Comparison of ENCODE assay signal across 19 cellular contexts in the genomic region with DNA sequence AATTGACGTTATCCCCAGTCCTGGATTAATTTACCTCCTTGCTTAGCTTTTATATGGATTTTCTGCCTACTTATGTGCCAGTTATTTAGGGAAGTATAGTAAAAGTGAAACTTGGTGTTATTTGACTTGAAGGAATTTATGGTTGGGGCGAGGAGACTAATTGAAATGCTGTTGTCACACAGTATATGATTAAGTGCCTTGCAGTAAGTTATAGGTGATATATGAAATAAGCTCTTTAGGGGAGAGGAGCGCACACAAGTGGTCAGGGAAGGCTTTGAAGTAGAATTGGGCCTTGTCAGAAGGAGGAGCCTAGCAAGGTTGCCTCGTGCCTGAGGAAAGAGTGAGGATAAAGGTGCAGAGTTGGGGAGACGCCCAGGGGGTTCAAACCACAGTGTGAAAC. TPM values are rescaled to one million over a fixed set of nuclear protein-coding genes. Genes with fewer than 3 reads are reported as not detected.
DNase-seq lines count a peak whose midpoint lies in the region; ATAC-seq and TF ChIP-seq lines count a peak whose summit lies in the region.
"Had no signal": no experiment of that assay in that cellular context is flagged by ENCODE, and none has a peak within 500 bp of the region (broad histone marks: within the 10 kb centered on the region; RNA-seq: fewer than 3 reads in every experiment).

No MANE protein-coding gene starts in this region.

- no peak for ATAC-seq in SK-N-SH treated with all-trans-retinoic acid at 6 μM for 48 hours
- ATAC-seq: HepG2, psoas muscle, Right ventricle myocardium inferior had no signal

- H2AFZ ChIP-seq in SK-N-SH (ENCODE audit: low read depth) = no peak overlapping the region

- POLR2A ChIA-PET in SK-N-SH (lab: Yijun Ruan, JAX) = interaction anchor here (1.3 kb wide), 1 partner anchor 21 kb away, joined by 4 read pairs; a partner anchor contains a TSS

- no peaks in the 10 kb centered on the region for H4K20me1 ChIP-seq in SK-N-SH (ENCODE audit: insufficient read depth)

- no peak for TF ChIP-seq CTCF in SK-N-SH (IDR thresholded peaks at IDR 0.05)
- TF ChIP-seq CTCF in breast epithelium (IDR thresholded peaks at IDR 0.05) = no peak

- peaks cover 4% of the 10 kb centered on the region in 2 experiments for H3K36me3 ChIP-seq in SK-N-SH (replicated peaks in 1 of 2; ENCODE audit: control insufficient read depth in 1 of 2, insufficient read depth in 2 of 2, low read length in 1 of 2)
- no peaks in the 10 kb centered on the region for H3K36me3 ChIP-seq in breast epithelium

- peaks cover 36% of the 10 kb centered on the region for H3K79me2 ChIP-seq in SK-N-SH (ENCODE audit: insufficient read depth)

- TF ChIP-seq EP300 in SK-N-SH (IDR thresholded peaks at IDR 0.05; ENCODE audit: borderline replicate concordance in 1 of 2, low read depth in 1 of 2, low read length in 1 of 2) = no peak

- H3K9me3 ChIP-seq in SK-N-SH (no peaks in the 10 kb centered on the region), breast epithelium (no peaks in the 10 kb centered on the region)
- H3K9me3 ChIP-seq: psoas muscle had no signal

- CTCF ChIA-PET in SK-N-SH (lab: Yijun Ruan, JAX) = interaction anchor here (0.8 to 2.4 kb wide), 4 partner anchors 14 to 146 kb away, joined by 3 to 8 read pairs (median 3); no protein-coding TSS in a partner anchor

- H3K4me1 ChIP-seq in SK-N-SH (ENCODE audit: control insufficient read depth in 1 of 2, insufficient read depth in 2 of 2, low read depth in 1 of 2, low read length in 1 of 2) (peaks cover 28 to 38% of the 10 kb centered on the region in 2 experiments; a peak in 3 of 4 replicates), breast epithelium (no peaks in the 10 kb centered on the region)
- H3K4me1 ChIP-seq: psoas muscle had no signal

- H3K27ac ChIP-seq in SK-N-SH (ENCODE audit: low read depth in 2 of 2, low read length in 1 of 2) = peak overlapping the region; percentile 78 to 96
- H3K27ac ChIP-seq in breast epithelium = peak overlapping the region; percentile 69 to 85
- H3K27ac ChIP-seq in temporal lobe (ENCODE audit: low read depth, low read length) = peak overlapping the region; percentile 21

- no peak for TF ChIP-seq POLR2A in breast epithelium (IDR thresholded peaks at IDR 0.05)

- 98% methylated on average over 5 of the region's 5 CpGs for WGBS in SK-N-SH (ENCODE audit: low lambda C conversion rate)

- H3F3A ChIP-seq in SK-N-SH (replicated peaks; ENCODE audit: insufficient read depth) = peaks cover 26% of the 10 kb centered on the region

- no peak overlapping the region for H3K9ac ChIP-seq in SK-N-SH

- no peak overlapping the region for H3K4me2 ChIP-seq in SK-N-SH

- no peak for DNase-seq in SK-N-SH
- DNase-seq in NAMALWA (ENCODE audit: low spot score) = peak; percentile 56
- no peak for DNase-seq in breast epithelium (ENCODE audit: low spot score in 2 of 2)
- no peak for DNase-seq in HCEC 1CT
- no peak for DNase-seq in H4 (ENCODE audit: low spot score)
- DNase-seq in stimulated activated CD4-positive, alpha-beta T cell treated with anti-CD3 and anti-CD28 coated beads, Interleukin-1b, Interleukin-23, amount 100 ng/mL, for 48 hours = no peak
- DNase-seq: 8988T; activated CD4-positive, alpha-beta T cell treated with anti-CD3 and anti-CD28 coated beads, Interleukin-2, amount 50 U/mL, for 1 hour; activated naive CD4-positive, alpha-beta T cell treated with anti-CD3 and anti-CD28 coated beads, Interleukin-2, amount 50 U/mL, for 16 hours; CD4-positive, CD25-positive, alpha-beta regulatory T cell; effector CD4-positive, alpha-beta T cell; H9; psoas muscle; substantia nigra; T1000 had no signal

- no peaks in the 10 kb centered on the region for H3K9me2 ChIP-seq in SK-N-SH

- H3K4me3 ChIP-seq in SK-N-SH (ENCODE audit: low read depth in 2 of 2, low read length in 1 of 2) (no peak overlapping the region), breast epithelium (no peak overlapping the region)
- H3K4me3 ChIP-seq: psoas muscle had no signal

- TF ChIP-seq RAD21 in SK-N-SH (IDR thresholded peaks at IDR 0.05; ENCODE audit: low read length) = no peak

- H3K27me3 ChIP-seq in SK-N-SH (ENCODE audit: insufficient read depth) = no peaks in the 10 kb centered on the region
- no peaks in the 10 kb centered on the region for H3K27me3 ChIP-seq in breast epithelium

- intact Hi-C loops in breast epithelium (cut with DNase I; ENCODE audit: low total_unique reads) = no loop called here

TF ChIP-seq in SK-N-SH, 30 proteins besides CTCF, POLR2A, EP300 and RAD21:
- no peak for TF ChIP-seq NFIC (IDR thresholded peaks at IDR 0.05; ENCODE audit: borderline replicate concordance)
- no peak for TF ChIP-seq TAF1 (IDR thresholded peaks at IDR 0.05; ENCODE audit: borderline replicate concordance, low read depth, low read length)
- TF ChIP-seq TEAD4 (IDR thresholded peaks at IDR 0.05; ENCODE audit: borderline replicate concordance, insufficient read depth) = no peak
- no peak for TF ChIP-seq SMC3 (IDR thresholded peaks at IDR 0.05; ENCODE audit: low read depth, low read length)
- TF ChIP-seq MXI1 (IDR thresholded peaks at IDR 0.05; ENCODE audit: low read depth, low read length) = no peak
- no peak for TF ChIP-seq TCF12 (IDR thresholded peaks at IDR 0.05)
- no peak for TF ChIP-seq FOXJ3 (CRISPR knock-in tag; IDR thresholded peaks at IDR 0.05)
- no peak for TF ChIP-seq ELF1 (IDR thresholded peaks at IDR 0.05)
- TF ChIP-seq MEF2A (IDR thresholded peaks at IDR 0.05; ENCODE audit: borderline replicate concordance, low read depth) = no peak
- TF ChIP-seq, protein P1, sequence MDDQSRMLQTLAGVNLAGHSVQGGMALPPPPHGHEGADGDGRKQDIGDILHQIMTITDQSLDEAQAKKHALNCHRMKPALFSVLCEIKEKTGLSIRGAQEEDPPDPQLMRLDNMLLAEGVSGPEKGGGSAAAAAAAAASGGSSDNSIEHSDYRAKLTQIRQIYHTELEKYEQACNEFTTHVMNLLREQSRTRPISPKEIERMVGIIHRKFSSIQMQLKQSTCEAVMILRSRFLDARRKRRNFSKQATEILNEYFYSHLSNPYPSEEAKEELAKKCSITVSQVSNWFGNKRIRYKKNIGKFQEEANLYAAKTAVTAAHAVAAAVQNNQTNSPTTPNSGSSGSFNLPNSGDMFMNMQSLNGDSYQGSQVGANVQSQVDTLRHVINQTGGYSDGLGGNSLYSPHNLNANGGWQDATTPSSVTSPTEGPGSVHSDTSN (IDR thresholded peaks at IDR 0.05) = no peak
- TF ChIP-seq FOXM1 (IDR thresholded peaks at IDR 0.05; ENCODE audit: low read depth) = no peak
TF ChIP-seq in SK-N-SH: peak in this region for 0.

TF ChIP-seq in SK-N-SH treated with all-trans-retinoic acid at 6 μM for 48 hours, 23 proteins besides CTCF, POLR2A, EP300 and RAD21 (continues in another document):
- TF ChIP-seq, protein P2, sequence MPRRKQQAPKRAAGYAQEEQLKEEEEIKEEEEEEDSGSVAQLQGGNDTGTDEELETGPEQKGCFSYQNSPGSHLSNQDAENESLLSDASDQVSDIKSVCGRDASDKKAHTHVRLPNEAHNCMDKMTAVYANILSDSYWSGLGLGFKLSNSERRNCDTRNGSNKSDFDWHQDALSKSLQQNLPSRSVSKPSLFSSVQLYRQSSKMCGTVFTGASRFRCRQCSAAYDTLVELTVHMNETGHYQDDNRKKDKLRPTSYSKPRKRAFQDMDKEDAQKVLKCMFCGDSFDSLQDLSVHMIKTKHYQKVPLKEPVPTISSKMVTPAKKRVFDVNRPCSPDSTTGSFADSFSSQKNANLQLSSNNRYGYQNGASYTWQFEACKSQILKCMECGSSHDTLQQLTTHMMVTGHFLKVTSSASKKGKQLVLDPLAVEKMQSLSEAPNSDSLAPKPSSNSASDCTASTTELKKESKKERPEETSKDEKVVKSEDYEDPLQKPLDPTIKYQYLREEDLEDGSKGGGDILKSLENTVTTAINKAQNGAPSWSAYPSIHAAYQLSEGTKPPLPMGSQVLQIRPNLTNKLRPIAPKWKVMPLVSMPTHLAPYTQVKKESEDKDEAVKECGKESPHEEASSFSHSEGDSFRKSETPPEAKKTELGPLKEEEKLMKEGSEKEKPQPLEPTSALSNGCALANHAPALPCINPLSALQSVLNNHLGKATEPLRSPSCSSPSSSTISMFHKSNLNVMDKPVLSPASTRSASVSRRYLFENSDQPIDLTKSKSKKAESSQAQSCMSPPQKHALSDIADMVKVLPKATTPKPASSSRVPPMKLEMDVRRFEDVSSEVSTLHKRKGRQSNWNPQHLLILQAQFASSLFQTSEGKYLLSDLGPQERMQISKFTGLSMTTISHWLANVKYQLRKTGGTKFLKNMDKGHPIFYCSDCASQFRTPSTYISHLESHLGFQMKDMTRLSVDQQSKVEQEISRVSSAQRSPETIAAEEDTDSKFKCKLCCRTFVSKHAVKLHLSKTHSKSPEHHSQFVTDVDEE (CRISPR knock-in tag; IDR thresholded peaks at IDR 0.05) = no peak
- TF ChIP-seq TCF4 (CRISPR knock-in tag; IDR thresholded peaks at IDR 0.05; ENCODE audit: borderline replicate concordance) (no peak), GLIS3 (CRISPR knock-in tag; IDR thresholded peaks at IDR 0.05) (no peak), BACH2 (CRISPR knock-in tag; IDR thresholded peaks at IDR 0.05; ENCODE audit: borderline replicate concordance) (no peak)
- TF ChIP-seq, protein P3, sequence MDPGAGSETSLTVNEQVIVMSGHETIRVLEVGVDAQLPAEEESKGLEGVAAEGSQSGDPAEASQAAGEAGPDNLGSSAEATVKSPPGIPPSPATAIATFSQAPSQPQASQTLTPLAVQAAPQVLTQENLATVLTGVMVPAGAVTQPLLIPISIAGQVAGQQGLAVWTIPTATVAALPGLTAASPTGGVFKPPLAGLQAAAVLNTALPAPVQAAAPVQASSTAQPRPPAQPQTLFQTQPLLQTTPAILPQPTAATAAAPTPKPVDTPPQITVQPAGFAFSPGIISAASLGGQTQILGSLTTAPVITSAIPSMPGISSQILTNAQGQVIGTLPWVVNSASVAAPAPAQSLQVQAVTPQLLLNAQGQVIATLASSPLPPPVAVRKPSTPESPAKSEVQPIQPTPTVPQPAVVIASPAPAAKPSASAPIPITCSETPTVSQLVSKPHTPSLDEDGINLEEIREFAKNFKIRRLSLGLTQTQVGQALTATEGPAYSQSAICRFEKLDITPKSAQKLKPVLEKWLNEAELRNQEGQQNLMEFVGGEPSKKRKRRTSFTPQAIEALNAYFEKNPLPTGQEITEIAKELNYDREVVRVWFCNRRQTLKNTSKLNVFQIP (CRISPR knock-in tag; IDR thresholded peaks at IDR 0.05; ENCODE audit: borderline replicate concordance, low read depth) = no peak

RNA-seq across cellular contexts. Expression of a gene that starts 20.5 kb away (rescaled TPM):
- polyA plus RNA-seq in SK-N-SH (2012; rRNA removed) = 16.3 and 19.6 TPM in 2 replicates
- 14.9 and 19.5 TPM in 2 replicates for polyA plus RNA-seq in SK-N-SH (2012; cell fraction: cytosol; rRNA removed)
- polyA plus RNA-seq in SK-N-SH (2012; cell fraction: nucleus; rRNA removed) = 26.4 and 30.5 TPM in 2 replicates
- 10 to 100 TPM; 62.6 to 94.7 (median 82.4) TPM for total RNA-seq in breast epithelium
- 29.7 TPM for total RNA-seq in temporal lobe
- 26.1 and 33.4 TPM in 2 replicates for total RNA-seq in H4 (2014; rRNA removed; shearing (Covaris generic))

Comparison
In these comparisons a context has a peak if more than half of its experiments do, and no peak if none do; other contexts are left out.
1. H3K27ac ChIP-seq: peak in every context shown above with its lines; median percentile 87 in SK-N-SH; 77 in breast epithelium; 21 in temporal lobe.